Comparison of ENCODE assay signal across 1 cellular context in the genomic region with DNA sequence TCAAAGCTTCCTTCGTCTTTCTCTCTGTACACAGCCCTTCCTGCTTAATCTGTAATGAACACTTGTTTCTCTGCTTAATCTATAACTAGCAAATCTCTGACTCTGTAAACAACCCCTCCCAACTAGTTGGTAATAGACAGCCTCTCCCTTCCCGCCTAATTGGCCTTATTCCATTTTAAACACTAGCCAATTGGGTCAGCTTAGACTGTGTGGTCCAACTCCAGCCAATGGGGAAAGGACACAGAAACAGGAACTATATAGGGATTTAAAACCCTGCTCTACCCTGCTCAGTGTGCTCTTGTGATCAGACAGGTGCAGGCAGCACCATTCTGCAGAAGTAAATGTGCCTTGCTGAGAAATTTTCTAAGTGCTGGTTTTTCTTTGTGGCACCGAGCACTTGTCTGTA.
TF ChIP-seq lines count a peak whose summit lies in the region.

No MANE protein-coding gene starts in this region.

TF ChIP-seq in K562, 482 proteins besides CTCF, POLR2A, EP300 and RAD21 (continued from another document):
- TF ChIP-seq ZNF280B (CRISPR knock-in tag; IDR thresholded peaks at IDR 0.05) (peak; percentile 70), ZNF696 (CRISPR knock-in tag; conservative IDR thresholded peaks at IDR 0.05) (no peak), STAT5A (IDR thresholded peaks at IDR 0.05; ENCODE audit: borderline replicate concordance, low read length) (no peak), ZFP30 (CRISPR knock-in tag; IDR thresholded peaks at IDR 0.05; ENCODE audit: borderline replicate concordance) (no peak), ARID1B (IDR thresholded peaks at IDR 0.05) (peak; percentile 52), TCF3 (CRISPR knock-in tag; IDR thresholded peaks at IDR 0.05) (peak; percentile 62), CBX5 (IDR thresholded peaks at IDR 0.05; ENCODE audit: borderline replicate concordance, low read depth) (peak; percentile 99), KAT7 (CRISPR knock-in tag; IDR thresholded peaks at IDR 0.05; ENCODE audit: borderline replicate concordance) (no peak), HOMEZ (CRISPR knock-in tag; IDR thresholded peaks at IDR 0.05) (no peak), RBM22 (IDR thresholded peaks at IDR 0.05; ENCODE audit: low read depth, low read length, poor library complexity, severe bottlenecking) (no peak), TRIM24 (IDR thresholded peaks at IDR 0.05) (peak; percentile 63 to 85; a peak in 3 of 4 replicates), SOX6 (IDR thresholded peaks at IDR 0.05) (no peak), CHD4 (IDR thresholded peaks at IDR 0.05; ENCODE audit: insufficient read depth, insufficient replicate concordance, low read depth, low read length, poor library complexity, severe bottlenecking) (no peak), FOXK1 (CRISPR knock-in tag; IDR thresholded peaks at IDR 0.05; ENCODE audit: borderline replicate concordance) (no peak), CXXC5 (CRISPR knock-in tag; IDR thresholded peaks at IDR 0.05) (no peak), ZNF561 (CRISPR knock-in tag; conservative IDR thresholded peaks at IDR 0.05) (peak; percentile 98), NFIC (IDR thresholded peaks at IDR 0.05) (0 out of 2 replicates have a peak, but pooled peaks have one; percentile 14), CBFA2T2 (conservative IDR thresholded peaks at IDR 0.05) (no peak), ZNF174 (CRISPR knock-in tag; IDR thresholded peaks at IDR 0.05) (no peak), CCAR2 (IDR thresholded peaks at IDR 0.05; ENCODE audit: low read depth, low read length) (no peak), ZNF274 (IDR thresholded peaks at IDR 0.05; ENCODE audit: borderline replicate concordance, low read depth, low read length) (no peak)
- TF ChIP-seq, protein P1, sequence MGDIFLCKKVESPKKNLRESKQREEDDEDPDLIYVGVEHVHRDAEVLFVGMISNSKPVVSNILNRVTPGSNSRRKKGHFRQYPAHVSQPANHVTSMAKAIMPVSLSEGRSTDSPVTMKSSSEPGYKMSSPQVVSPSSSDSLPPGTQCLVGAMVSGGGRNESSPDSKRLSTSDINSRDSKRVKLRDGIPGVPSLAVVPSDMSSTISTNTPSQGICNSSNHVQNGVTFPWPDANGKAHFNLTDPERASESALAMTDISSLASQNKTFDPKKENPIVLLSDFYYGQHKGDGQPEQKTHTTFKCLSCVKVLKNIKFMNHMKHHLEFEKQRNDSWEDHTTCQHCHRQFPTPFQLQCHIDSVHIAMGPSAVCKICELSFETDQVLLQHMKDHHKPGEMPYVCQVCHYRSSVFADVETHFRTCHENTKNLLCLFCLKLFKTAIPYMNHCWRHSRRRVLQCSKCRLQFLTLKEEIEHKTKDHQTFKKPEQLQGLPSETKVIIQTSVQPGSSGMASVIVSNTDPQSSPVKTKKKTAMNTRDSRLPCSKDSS (IDR thresholded peaks at IDR 0.05; ENCODE audit: low read depth, partially characterized antibody) = peak; percentile 98
- TF ChIP-seq, protein P2, sequence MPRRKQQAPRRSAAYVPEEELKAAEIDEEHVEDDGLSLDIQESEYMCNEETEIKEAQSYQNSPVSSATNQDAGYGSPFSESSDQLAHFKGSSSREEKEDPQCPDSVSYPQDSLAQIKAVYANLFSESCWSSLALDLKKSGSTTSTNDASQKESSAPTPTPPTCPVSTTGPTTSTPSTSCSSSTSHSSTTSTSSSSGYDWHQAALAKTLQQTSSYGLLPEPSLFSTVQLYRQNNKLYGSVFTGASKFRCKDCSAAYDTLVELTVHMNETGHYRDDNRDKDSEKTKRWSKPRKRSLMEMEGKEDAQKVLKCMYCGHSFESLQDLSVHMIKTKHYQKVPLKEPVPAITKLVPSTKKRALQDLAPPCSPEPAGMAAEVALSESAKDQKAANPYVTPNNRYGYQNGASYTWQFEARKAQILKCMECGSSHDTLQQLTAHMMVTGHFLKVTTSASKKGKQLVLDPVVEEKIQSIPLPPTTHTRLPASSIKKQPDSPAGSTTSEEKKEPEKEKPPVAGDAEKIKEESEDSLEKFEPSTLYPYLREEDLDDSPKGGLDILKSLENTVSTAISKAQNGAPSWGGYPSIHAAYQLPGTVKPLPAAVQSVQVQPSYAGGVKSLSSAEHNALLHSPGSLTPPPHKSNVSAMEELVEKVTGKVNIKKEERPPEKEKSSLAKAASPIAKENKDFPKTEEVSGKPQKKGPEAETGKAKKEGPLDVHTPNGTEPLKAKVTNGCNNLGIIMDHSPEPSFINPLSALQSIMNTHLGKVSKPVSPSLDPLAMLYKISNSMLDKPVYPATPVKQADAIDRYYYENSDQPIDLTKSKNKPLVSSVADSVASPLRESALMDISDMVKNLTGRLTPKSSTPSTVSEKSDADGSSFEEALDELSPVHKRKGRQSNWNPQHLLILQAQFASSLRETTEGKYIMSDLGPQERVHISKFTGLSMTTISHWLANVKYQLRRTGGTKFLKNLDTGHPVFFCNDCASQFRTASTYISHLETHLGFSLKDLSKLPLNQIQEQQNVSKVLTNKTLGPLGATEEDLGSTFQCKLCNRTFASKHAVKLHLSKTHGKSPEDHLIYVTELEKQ (CRISPR knock-in tag; IDR thresholded peaks at IDR 0.05) = no peak
- TF ChIP-seq, protein P3, sequence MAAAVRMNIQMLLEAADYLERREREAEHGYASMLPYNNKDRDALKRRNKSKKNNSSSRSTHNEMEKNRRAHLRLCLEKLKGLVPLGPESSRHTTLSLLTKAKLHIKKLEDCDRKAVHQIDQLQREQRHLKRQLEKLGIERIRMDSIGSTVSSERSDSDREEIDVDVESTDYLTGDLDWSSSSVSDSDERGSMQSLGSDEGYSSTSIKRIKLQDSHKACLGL (CRISPR knock-in tag; IDR thresholded peaks at IDR 0.05; ENCODE audit: borderline replicate concordance, poor library complexity, severe bottlenecking) = no peak
TF ChIP-seq in K562: peak in this region for 20.
